13 cellular contexts compared by ENCODE assay signal in genomic region chr10:128855656-128856428, GRCh38.
DNase-seq lines count a peak whose midpoint lies in the region; TF ChIP-seq lines count a peak whose summit lies in the region.
"Had no signal": no experiment of that assay in that cellular context is flagged by ENCODE, and none has a peak within 500 bp of the region (broad histone marks: within the 10 kb centered on the region; RNA-seq: fewer than 3 reads in every experiment).

No MANE protein-coding gene starts in this region.

- no peaks in the 10 kb centered on the region for H3K36me3 ChIP-seq in hepatocyte (replicated peaks; ENCODE audit: insufficient read depth, low read depth)
- H3K36me3 ChIP-seq in prostate gland: no peaks in the 10 kb centered on the region
- H3K36me3 ChIP-seq: BE2C had no signal

- H3K9me3 ChIP-seq in hepatocyte (ENCODE audit: low read depth): no peaks in the 10 kb centered on the region
- no peaks in the 10 kb centered on the region for H3K9me3 ChIP-seq in prostate gland
- H3K9me3 ChIP-seq: A549, BE2C had no signal

- no peak overlapping the region for H2AFZ ChIP-seq in hepatocyte

- WGBS in hepatocyte (ENCODE audit: low lambda C conversion rate, missing lambda C conversion rate): 90% methylated on average over 14 of the region's 14 CpGs
- WGBS in prostate gland: 66% methylated on average over 14 of the region's 14 CpGs

- intact Hi-C loops in prostate gland (cut with DNase I): no loop called here

- H3K4me3 ChIP-seq in hepatocyte (no peak overlapping the region), prostate gland (no peak overlapping the region)
- H3K4me3 ChIP-seq: A549 had no signal

- no peaks in the 10 kb centered on the region for H3K27me3 ChIP-seq in hepatocyte
- no peaks in the 10 kb centered on the region for H3K27me3 ChIP-seq in prostate gland (replicated peaks; ENCODE audit: insufficient read depth)
- H3K27me3 ChIP-seq: BE2C had no signal

- TF ChIP-seq POLR2A in prostate gland (IDR thresholded peaks at IDR 0.05): no peak

- peak overlapping the region; percentile 55 for H3K4me2 ChIP-seq in hepatocyte
- H3K4me2 ChIP-seq: A549 had no signal

- peak overlapping the region; percentile 56 for H3K27ac ChIP-seq in VCaP
- H3K27ac ChIP-seq in hepatocyte: peak overlapping the region; percentile 86
- H3K27ac ChIP-seq in prostate gland: peak overlapping the region; percentile 19 to 66
- H3K27ac ChIP-seq: A549, C4-2B had no signal

- no peaks in the 10 kb centered on the region for H3K79me2 ChIP-seq in hepatocyte

- H4K20me1 ChIP-seq in hepatocyte (ENCODE audit: insufficient read depth, poor library complexity, severe bottlenecking): no peaks in the 10 kb centered on the region

- no peaks in the 10 kb centered on the region for H3K9me2 ChIP-seq in hepatocyte (replicated peaks; ENCODE audit: insufficient read depth)

- H3K4me1 ChIP-seq in hepatocyte (ENCODE audit: insufficient read depth) (peaks cover 29% of the 10 kb centered on the region), prostate gland (replicated peaks) (peaks cover 17% of the 10 kb centered on the region)
- H3K4me1 ChIP-seq: A549, BE2C had no signal

- DNase-seq in astrocyte of the hippocampus (ENCODE audit: low read depth, low spot score) (peak; percentile 26), hepatocyte (ENCODE audit: low spot score) (no peak), prostate gland (ENCODE audit: low spot score) (no peak), SW 1271 (lab: John Stamatoyannopoulos, UW) (no peak), DMS114 treated with DMSO at 0.1 percent for 48 hours (lab: John Stamatoyannopoulos, UW; ENCODE audit: unreplicated experiment) (no peak)
- DNase-seq: CD4-positive, alpha-beta memory T cell; DMS153; DND-41; GDM1 had no signal

- TF ChIP-seq CTCF in VCaP (conservative IDR thresholded peaks at IDR 0.05): no peak
- no peak for TF ChIP-seq CTCF in hepatocyte (IDR thresholded peaks at IDR 0.05; ENCODE audit: poor library complexity)
- no peak for TF ChIP-seq CTCF in prostate gland (IDR thresholded peaks at IDR 0.05)
